Comparison of ENCODE assay signal across 8 cellular contexts in the genomic region with DNA sequence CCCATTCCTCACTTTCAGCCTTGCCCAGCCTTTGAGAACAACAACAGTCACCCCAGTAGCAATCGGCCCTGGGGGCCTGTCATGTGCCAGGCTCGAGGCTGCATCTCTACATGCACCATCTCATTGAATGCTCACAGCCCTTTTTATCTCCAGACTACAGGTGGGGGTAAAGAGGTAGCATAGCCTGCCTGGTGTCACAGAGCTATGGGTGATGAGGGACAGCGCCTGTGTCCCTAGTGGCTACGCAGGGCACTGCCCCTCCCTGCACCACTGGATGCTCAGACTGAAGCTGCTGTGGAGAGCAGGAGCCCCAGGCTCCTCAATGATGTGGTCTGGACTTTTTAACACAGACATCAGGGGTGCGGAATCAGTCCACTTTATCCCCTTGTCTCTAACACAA. TPM values are rescaled to one million over a fixed set of nuclear protein-coding genes. Genes with fewer than 3 reads are reported as not detected.
DNase-seq lines count a peak whose midpoint lies in the region; ATAC-seq and TF ChIP-seq lines count a peak whose summit lies in the region.

No MANE protein-coding gene starts in this region.

- DNase-seq in heart left ventricle (no peak), Right ventricle myocardium superior (no peak), SW 1271 (lab: John Stamatoyannopoulos, UW) (peak; percentile 28 to 59), left ventricle myocardium superior (no peak), NCI-H2227 (lab: John Stamatoyannopoulos, UW; ENCODE audit: unreplicated experiment) (no peak), retina (no peak)

- H3K27ac ChIP-seq in heart left ventricle = no peak overlapping the region

- 60 to 82% (median 71%) methylated on average over 3 to 5 of the region's 5 CpGs for WGBS in heart left ventricle, 4 donors

- ATAC-seq in heart left ventricle = peak in 2 of 4 donors; percentile 33 to 41
- ATAC-seq in Right ventricle myocardium superior (ENCODE audit: poor library complexity) = no peak
- ATAC-seq in left ventricle myocardium superior = peak; percentile 40
- ATAC-seq in HG03439 (IDR thresholded peaks at IDR 0.05; ENCODE audit: unreplicated experiment) = no peak
- no peak for ATAC-seq in GM19463 (IDR thresholded peaks at IDR 0.05; ENCODE audit: unreplicated experiment)

- no peaks in the 10 kb centered on the region for H3K36me3 ChIP-seq in heart left ventricle

- H3K27me3 ChIP-seq in heart left ventricle = peaks cover 0 to 6% (median 0%) of the 10 kb centered on the region in 9 donors

- TF ChIP-seq CTCF in heart left ventricle (IDR thresholded peaks at IDR 0.05) = peak in 7 of 12 donors; percentile 5 to 23 (median 14)

- H3K4me1 ChIP-seq in heart left ventricle = no peaks in the 10 kb centered on the region

- no peaks in the 10 kb centered on the region for H3K9me3 ChIP-seq in heart left ventricle

- H3K4me3 ChIP-seq in heart left ventricle = no peak overlapping the region

- intact Hi-C loops in heart left ventricle (cut with DNase I) (no loop called here), Right ventricle myocardium superior (cut with DNase I) (no loop called here), left ventricle myocardium superior (cut with micrococcal nuclease) (no loop called here)

- TF ChIP-seq POLR2A in heart left ventricle (IDR thresholded peaks at IDR 0.05) = no peak

RNA-seq across cellular contexts. Expression of a gene that starts 2.8 kb away (rescaled TPM):
- total RNA-seq in heart left ventricle (10 to 100 TPM in 8 of 9 donors, 1 to 10 TPM in 1; 4.8 to 26.0 (median 15.6) TPM), Right ventricle myocardium superior (17.1 TPM), left ventricle myocardium superior (16.6 TPM)
- polyA plus RNA-seq in heart left ventricle = 10 to 100 TPM in 1 of 2 donors, 1 to 10 TPM in 1; 3.2 to 15.2 TPM

RNA-seq across cellular contexts. Expression of a gene that starts 15.9 kb away (rescaled TPM):
- total RNA-seq in heart left ventricle (under 1 TPM in 7 of 9 donors, not detected in 2; 0.12 to 0.95 (median 0.35) TPM), Right ventricle myocardium superior (0.38 TPM), left ventricle myocardium superior (0.25 TPM)
- under 1 TPM in 1 of 2 donors, not detected in 1; 0.68 TPM for polyA plus RNA-seq in heart left ventricle

Comparison
In these comparisons a context has a peak if more than half of its experiments do, and no peak if none do; other contexts are left out.
1. DNase-seq: peak in SW 1271 (2 of 2); none in heart left ventricle (0 of 5), Right ventricle myocardium superior (single experiment), left ventricle myocardium superior (single experiment), NCI-H2227 (single experiment) and retina (single experiment).